6 cellular contexts compared by ENCODE assay signal in genomic region chr2:203253422-203254095, GRCh38. TPM values are rescaled to one million over a fixed set of nuclear protein-coding genes. Genes with fewer than 3 reads are reported as not detected.
DNase-seq lines count a peak whose midpoint lies in the region; ATAC-seq, FAIRE-seq and TF ChIP-seq lines count a peak whose summit lies in the region.
"Not testable (repeated sequence)": the region's sequence is repeated elsewhere in the genome, so short reads cannot be mapped to it uniquely, and the experiment has no call there.

No MANE protein-coding gene starts in this region.

- not testable (repeated sequence) for H3K4me1 Mint-ChIP-seq in T-helper 17 cell; endothelial cell (ENCODE audit: unreplicated experiment); nephron progenitor cell
- H3K4me1 Mint-ChIP-seq in activated T-cell treated with anti-CD3 and anti-CD28 coated beads, Interleukin-2, amount 50 U/mL, for 24 hours (ENCODE audit: low read depth) = peaks cover 11% of the 10 kb centered on the region

- not testable (repeated sequence) for H3K9me3 Mint-ChIP-seq in activated T-cell treated with anti-CD3 and anti-CD28 coated beads, Interleukin-2, amount 50 U/mL, for 24 hours; endothelial cell (ENCODE audit: unreplicated experiment); nephron progenitor cell

- H3K27me3 Mint-ChIP-seq in T-helper 17 cell; activated T-cell treated with anti-CD3 and anti-CD28 coated beads, Interleukin-2, amount 50 U/mL, for 24 hours; endothelial cell (ENCODE audit: unreplicated experiment); nephron progenitor cell (ENCODE audit: low read depth, poor library complexity): not testable (repeated sequence)

- TF ChIP-seq POLR2A in H54 (IDR thresholded peaks at IDR 0.05; ENCODE audit: low read depth, low read length) = not testable (repeated sequence)

- H3K36me3 Mint-ChIP-seq in T-helper 17 cell (ENCODE audit: low read depth) = peaks cover 14% of the 10 kb centered on the region
- H3K36me3 Mint-ChIP-seq in activated T-cell treated with anti-CD3 and anti-CD28 coated beads, Interleukin-2, amount 50 U/mL, for 24 hours (ENCODE audit: low read depth) = peaks cover 84% of the 10 kb centered on the region
- H3K36me3 Mint-ChIP-seq in endothelial cell (ENCODE audit: low read depth, unreplicated experiment) = peaks cover 28% of the 10 kb centered on the region
- peaks cover 76% of the 10 kb centered on the region for H3K36me3 Mint-ChIP-seq in nephron progenitor cell (ENCODE audit: low read depth)

- not testable (repeated sequence) for ATAC-seq in T-helper 17 cell

- H3K4me3 Mint-ChIP-seq in T-helper 17 cell; activated T-cell treated with anti-CD3 and anti-CD28 coated beads, Interleukin-2, amount 50 U/mL, for 24 hours; nephron progenitor cell: not testable (repeated sequence)
- peak overlapping the region; percentile 1 for H3K4me3 Mint-ChIP-seq in endothelial cell (ENCODE audit: unreplicated experiment)

- FAIRE-seq in H54 (lab: Jason Lieb, UNC) = peak; percentile 6

- H3K27ac Mint-ChIP-seq in T-helper 17 cell = peak overlapping the region; percentile 19
- H3K27ac Mint-ChIP-seq in activated T-cell treated with anti-CD3 and anti-CD28 coated beads, Interleukin-2, amount 50 U/mL, for 24 hours = peak overlapping the region; percentile 8
- not testable (repeated sequence) for H3K27ac Mint-ChIP-seq in endothelial cell (ENCODE audit: unreplicated experiment)
- peak overlapping the region; percentile 64 for H3K27ac Mint-ChIP-seq in nephron progenitor cell

- DNase-seq in H54 (ENCODE audit: insufficient read length, low spot score); T-helper 17 cell; activated T-cell treated with anti-CD3 and anti-CD28 coated beads, Interleukin-2, amount 50 U/mL, for 24 hours; endothelial cell (ENCODE audit: low spot score); nephron progenitor cell: not testable (repeated sequence)
- DNase-seq in amniotic epithelial cell (ENCODE audit: low read depth) = peak; percentile 38

- H3K9me3 ChIP-seq in T-helper 17 cell (ENCODE audit: control insufficient read depth, low read length, poor library complexity, severe bottlenecking) = not testable (repeated sequence)

- TF ChIP-seq CTCF in endothelial cell (IDR thresholded peaks at IDR 0.05; ENCODE audit: unreplicated experiment); nephron progenitor cell (IDR thresholded peaks at IDR 0.05): not testable (repeated sequence)

RNA-seq across cellular contexts. Expression of gene CYP20A1, which starts 14.7 kb away (rescaled TPM):
- total RNA-seq in T-helper 17 cell (10 to 100 TPM; 31.3 to 34.7 TPM), endothelial cell (ENCODE audit: unreplicated experiment) (15.2 TPM)
